ENCODE assay signal across 8 cellular contexts in genomic region chr18:812123-812672, GRCh38. TPM values are rescaled to one million over a fixed set of nuclear protein-coding genes. Genes with fewer than 3 reads are reported as not detected.
DNase-seq lines count a peak whose midpoint lies in the region; ATAC-seq and TF ChIP-seq lines count a peak whose summit lies in the region.

YES1 (minus strand) TSS chr18:812242; CDS start chr18:756827, 55,415 bp downstream.

- H3K4me1 Mint-ChIP-seq in activated T-cell treated with anti-CD3 and anti-CD28 coated beads, Interleukin-2, amount 50 U/mL, for 4 hours (ENCODE audit: low read depth) = peaks cover 67% of the 10 kb centered on the region
- H3K4me1 Mint-ChIP-seq in naive thymus-derived CD4-positive, alpha-beta T cell = peaks cover 39 to 82% (median 75%) of the 10 kb centered on the region in 7 donors
- peaks cover 19% of the 10 kb centered on the region for H3K4me1 Mint-ChIP-seq in stimulated activated memory B cell treated with anti-CD40 and anti-IgM and Interleukin-4, amounts not matched to agents 10 μg/mL and 1 μg/mL and 100 μg/mL, for 72 hours

- H3K36me3 Mint-ChIP-seq in activated T-cell treated with anti-CD3 and anti-CD28 coated beads, Interleukin-2, amount 50 U/mL, for 4 hours (ENCODE audit: insufficient read depth) = no peaks in the 10 kb centered on the region
- peaks cover 0 to 5% (median 0%) of the 10 kb centered on the region in 5 donors for H3K36me3 Mint-ChIP-seq in naive thymus-derived CD4-positive, alpha-beta T cell
- peaks cover 4% of the 10 kb centered on the region for H3K36me3 Mint-ChIP-seq in stimulated activated memory B cell treated with anti-CD40 and anti-IgM and Interleukin-4, amounts not matched to agents 10 μg/mL and 1 μg/mL and 100 μg/mL, for 72 hours

- TF ChIP-seq POLR2A in GM18951 (IDR thresholded peaks at IDR 0.05; ENCODE audit: extremely low read depth, insufficient read depth, insufficient read length) = peak; percentile 80

- H3K4me3 Mint-ChIP-seq in activated T-cell treated with anti-CD3 and anti-CD28 coated beads, Interleukin-2, amount 50 U/mL, for 4 hours = peak within 1 kb of the TSS; percentile 93
- peak within 1 kb of the TSS; percentile 94 to 99 (median 98) for H3K4me3 Mint-ChIP-seq in naive thymus-derived CD4-positive, alpha-beta T cell
- H3K4me3 Mint-ChIP-seq in stimulated activated memory B cell treated with anti-CD40 and anti-IgM and Interleukin-4, amounts not matched to agents 10 μg/mL and 1 μg/mL and 100 μg/mL, for 72 hours = peak within 1 kb of the TSS; percentile 77

- H3K79me2 ChIP-seq in OCI-LY1 (ENCODE audit: insufficient read depth, low read length) = no peaks in the 10 kb centered on the region

- H3K27ac Mint-ChIP-seq in naive thymus-derived CD4-positive, alpha-beta T cell = peak within 1 kb of the TSS; percentile 95 to 100 (median 98)
- H3K27ac Mint-ChIP-seq in stimulated activated memory B cell treated with anti-CD40 and anti-IgM and Interleukin-4, amounts not matched to agents 10 μg/mL and 1 μg/mL and 100 μg/mL, for 72 hours = peak within 1 kb of the TSS; percentile 54

- H3K9me3 Mint-ChIP-seq in activated T-cell treated with anti-CD3 and anti-CD28 coated beads, Interleukin-2, amount 50 U/mL, for 4 hours = peaks cover 4% of the 10 kb centered on the region
- peaks cover 0 to 2% (median 0%) of the 10 kb centered on the region in 11 donors for H3K9me3 Mint-ChIP-seq in naive thymus-derived CD4-positive, alpha-beta T cell
- H3K9me3 Mint-ChIP-seq in stimulated activated memory B cell treated with anti-CD40 and anti-IgM and Interleukin-4, amounts not matched to agents 10 μg/mL and 1 μg/mL and 100 μg/mL, for 72 hours = peaks cover 5% of the 10 kb centered on the region

- H3K9ac ChIP-seq in OCI-LY1 (ENCODE audit: low read length) = peak within 1 kb of the TSS; percentile 57

- H3K27me3 ChIP-seq in BJ (ENCODE audit: control insufficient read depth, insufficient read depth, low read length) = no peaks in the 10 kb centered on the region
- no peaks in the 10 kb centered on the region for H3K27me3 ChIP-seq in OCI-LY1 (ENCODE audit: insufficient read depth, low read length)
- H3K27me3 ChIP-seq in naive thymus-derived CD4-positive, alpha-beta T cell (ENCODE audit: control insufficient read depth in 2 of 2, insufficient read depth in 2 of 2, low read length in 2 of 2) = no peaks in the 10 kb centered on the region

- no peaks in the 10 kb centered on the region for H3K9me3 ChIP-seq in OCI-LY1 (ENCODE audit: low read length)
- no peaks in the 10 kb centered on the region for H3K9me3 ChIP-seq in naive thymus-derived CD4-positive, alpha-beta T cell (ENCODE audit: control insufficient read depth in 2 of 3, low read length in 3 of 3)

- H3K4me3 ChIP-seq in BJ (ENCODE audit: low read depth, low read length) = peak within 1 kb of the TSS; percentile 84
- peak within 1 kb of the TSS; percentile 71 for H3K4me3 ChIP-seq in OCI-LY1 (ENCODE audit: low read depth, low read length, poor library complexity, severe bottlenecking)
- peak within 1 kb of the TSS; percentile 60 for H3K4me3 ChIP-seq in naive thymus-derived CD4-positive, alpha-beta T cell (ENCODE audit: low read length)

- H3F3A ChIP-seq in OCI-LY1 (ENCODE audit: insufficient read depth, low read length) = no peaks in the 10 kb centered on the region

- CTCF ChIA-PET in BJ (lab: Yijun Ruan, JAX) = interaction anchor here (1.2 to 1.3 kb wide), 2 partner anchors 27 to 70 kb away, joined by 4 to 5 read pairs; no protein-coding TSS in a partner anchor
- CTCF ChIA-PET in naive thymus-derived CD4-positive, alpha-beta T cell (lab: Charles Lee) = interaction anchor here (2.1 to 3.7 kb wide), 3 partner anchors 18 to 27 kb away, joined by 7 to 25 read pairs (median 16); no protein-coding TSS in a partner anchor

- H3K9me2 ChIP-seq in OCI-LY1 (ENCODE audit: low read depth, low read length) = no peaks in the 10 kb centered on the region

- no peaks in the 10 kb centered on the region for H3K27me3 Mint-ChIP-seq in activated T-cell treated with anti-CD3 and anti-CD28 coated beads, Interleukin-2, amount 50 U/mL, for 4 hours (ENCODE audit: low read depth)
- H3K27me3 Mint-ChIP-seq in naive thymus-derived CD4-positive, alpha-beta T cell = peaks cover 0 to 6% (median 0%) of the 10 kb centered on the region in 5 donors
- H3K27me3 Mint-ChIP-seq in stimulated activated memory B cell treated with anti-CD40 and anti-IgM and Interleukin-4, amounts not matched to agents 10 μg/mL and 1 μg/mL and 100 μg/mL, for 72 hours = peaks cover 73% of the 10 kb centered on the region

- no peak within 1 kb of the TSS for H2AFZ ChIP-seq in OCI-LY1 (ENCODE audit: low read length)

- peak; percentile 42 for ATAC-seq in HG03175 (IDR thresholded peaks at IDR 0.05; ENCODE audit: unreplicated experiment)
- peak; percentile 57 to 59 for ATAC-seq in activated T-cell treated with anti-CD3 and anti-CD28 coated beads, Interleukin-2, amount 50 U/mL, for 4 hours
- peak; percentile 93 for ATAC-seq in esophagus mucosa
- ATAC-seq in naive thymus-derived CD4-positive, alpha-beta T cell = peak; percentile 81
- ATAC-seq in stimulated activated memory B cell treated with anti-CD40 and anti-IgM and Interleukin-4, amounts not matched to agents 10 μg/mL and 1 μg/mL and 100 μg/mL, for 72 hours = peak; percentile 71

- DNase-seq in BJ (ENCODE audit: low read depth) = no peak
- DNase-seq in activated T-cell treated with anti-CD3 and anti-CD28 coated beads, Interleukin-2, amount 50 U/mL, for 4 hours = peak; percentile 72
- DNase-seq in naive thymus-derived CD4-positive, alpha-beta T cell = peak; percentile 70 to 86 (median 84)

- POLR2A ChIA-PET in BJ (lab: Charles Lee) = interaction anchor here (0.6 kb wide), 1 partner anchor 202 kb away, joined by 17 read pairs; no protein-coding TSS in a partner anchor
- POLR2A ChIA-PET in naive thymus-derived CD4-positive, alpha-beta T cell (lab: Charles Lee) = interaction anchor here (0.6 to 4.3 kb wide), 6 partner anchors 9 to 1738 kb away, joined by 3 to 76 read pairs (median 8); partner anchors contain the start of gene ENOSF1

- H3K4me1 ChIP-seq in OCI-LY1 (ENCODE audit: insufficient read depth, low read length, severe bottlenecking) = peaks cover 13% of the 10 kb centered on the region
- peaks cover 35 to 36% of the 10 kb centered on the region in 2 donors for H3K4me1 ChIP-seq in naive thymus-derived CD4-positive, alpha-beta T cell (ENCODE audit: control insufficient read depth in 2 of 2, insufficient read depth in 2 of 2, low read length in 2 of 2)

- in situ Hi-C loops in GM18951 (cut with MboI; ENCODE audit: low sequenced_read_pairs, unreplicated experiment) = no loop called here

- no peak within 1 kb of the TSS for H3K27ac ChIP-seq in OCI-LY1 (ENCODE audit: low read depth, low read length, poor library complexity, severe bottlenecking)
- H3K27ac ChIP-seq in naive thymus-derived CD4-positive, alpha-beta T cell (ENCODE audit: low read depth, low read length) = peak within 1 kb of the TSS; percentile 94

- intact Hi-C loops in naive thymus-derived CD4-positive, alpha-beta T cell (cut with micrococcal nuclease) = loop anchor here (1.0 to 10.0 kb wide), 13 partner anchors 8 to 1845 kb away; partner anchors contain the start of genes ENOSF1 (in 2 of the 2), THOC1 (in 2 of the 2), USP14 (in 2 of the 2) and CLUL1 (in 1 of the 2)

- no peaks in the 10 kb centered on the region for H4K20me1 ChIP-seq in OCI-LY1 (ENCODE audit: insufficient read depth, low read length)

- no peak for TF ChIP-seq CTCF in BJ (IDR thresholded peaks at IDR 0.05; ENCODE audit: insufficient read depth, low read depth, low read length)
- no peak for TF ChIP-seq CTCF in OCI-LY1 (IDR thresholded peaks at IDR 0.05; ENCODE audit: low read length)

- peak within 1 kb of the TSS; percentile 76 for H3K4me2 ChIP-seq in OCI-LY1 (ENCODE audit: low read length)

- H3K36me3 ChIP-seq in BJ (ENCODE audit: control insufficient read depth, insufficient read depth, low read length) = no peaks in the 10 kb centered on the region; the same call in 1 of the 2 replicates
- H3K36me3 ChIP-seq in OCI-LY1 (ENCODE audit: insufficient read depth, low read length) = no peaks in the 10 kb centered on the region
- peaks cover 0 to 9% (median 0%) of the 10 kb centered on the region in 3 experiments for H3K36me3 ChIP-seq in naive thymus-derived CD4-positive, alpha-beta T cell (ENCODE audit: control insufficient read depth in 2 of 3, insufficient read depth in 3 of 3, low read length in 3 of 3)

RNA-seq across cellular contexts. Expression of gene YES1, which starts in this region (rescaled TPM):
- polyA plus RNA-seq in BJ (2011; rRNA removed) = 11.3 and 15.8 TPM in 2 replicates
- 6.4 and 15.8 TPM in 2 replicates for polyA minus RNA-seq in BJ (2011; rRNA and poly(A)+ RNA removed)
- 10 to 100 TPM in 1 of 3 donors, 1 to 10 TPM in 2; 7.9 to 11.3 (median 8.1) TPM for total RNA-seq in activated T-cell treated with anti-CD3 and anti-CD28 coated beads, Interleukin-2, amount 50 U/mL, for 4 hours
- 49.7 TPM for total RNA-seq in esophagus mucosa
- total RNA-seq in naive thymus-derived CD4-positive, alpha-beta T cell = 10 to 100 TPM; 14.2 to 15.8 (median 14.8) TPM
- polyA plus RNA-seq in naive thymus-derived CD4-positive, alpha-beta T cell = 1 to 10 TPM in 1 of 2 donors, under 1 TPM in 1; 0.66 to 4.1 TPM

Comparison
In these comparisons a context has a peak if more than half of its experiments do, and no peak if none do; other contexts are left out.
1. ATAC-seq: peak in every context shown above with its lines; median percentile 93 in esophagus mucosa; 81 in naive thymus-derived CD4-positive, alpha-beta T cell; 71 in stimulated activated memory B cell treated with anti-CD40 and anti-IgM and Interleukin-4, amounts not matched to agents 10 μg/mL and 1 μg/mL and 100 μg/mL, for 72 hours; 58 in activated T-cell treated with anti-CD3 and anti-CD28 coated beads, Interleukin-2, amount 50 U/mL, for 4 hours; 42 in HG03175.